In genomic region chr6:124854338-124854922, GRCh38 we compare ENCODE assay signal across 8 cellular contexts.
DNase-seq lines count a peak whose midpoint lies in the region; ATAC-seq and TF ChIP-seq lines count a peak whose summit lies in the region.

No MANE protein-coding gene starts in this region.

- H3K9ac ChIP-seq in OCI-LY1 (ENCODE audit: low read length), result no peak overlapping the region

- no peak for TF ChIP-seq EP300 in esophagus muscularis mucosa (IDR thresholded peaks at IDR 0.05)

- no peaks in the 10 kb centered on the region for H3F3A ChIP-seq in OCI-LY1 (ENCODE audit: insufficient read depth, low read length)

- H4K20me1 ChIP-seq in OCI-LY1 (ENCODE audit: insufficient read depth, low read length), result no peaks in the 10 kb centered on the region

- ATAC-seq in GM21528 (IDR thresholded peaks at IDR 0.05; ENCODE audit: low FRiP score, unreplicated experiment), result no peak

- H3K4me1 ChIP-seq in OCI-LY1 (ENCODE audit: insufficient read depth, low read length, severe bottlenecking), result no peaks in the 10 kb centered on the region
- no peaks in the 10 kb centered on the region for H3K4me1 ChIP-seq in esophagus muscularis mucosa

- 78% methylated on average over 1 of the region's 1 CpG for WGBS in esophagus muscularis mucosa

- no peaks in the 10 kb centered on the region for H3K9me3 ChIP-seq in OCI-LY1 (ENCODE audit: low read length)
- no peaks in the 10 kb centered on the region for H3K9me3 ChIP-seq in esophagus muscularis mucosa

- in situ Hi-C loops in ACHN (cut with HindIII; ENCODE audit: low pct_ligation_motif_present, low pct_unique_long_range_greater_than_20kb, low sequenced_read_pairs), result loop anchor here (25.0 kb wide), 1 partner anchor 258 kb away; no protein-coding TSS in a partner anchor

- H3K27me3 ChIP-seq in OCI-LY1 (ENCODE audit: insufficient read depth, low read length) (no peaks in the 10 kb centered on the region), esophagus muscularis mucosa (no peaks in the 10 kb centered on the region)

- no peaks in the 10 kb centered on the region for H3K9me2 ChIP-seq in OCI-LY1 (ENCODE audit: low read depth, low read length)

- intact Hi-C loops in esophagus muscularis mucosa (cut with DNase I), result loop anchor here (10.0 kb wide), 1 partner anchor 1050 kb away; the partner anchor contains the start of gene NKAIN2

- no peak for TF ChIP-seq POLR2A in esophagus muscularis mucosa (IDR thresholded peaks at IDR 0.05; ENCODE audit: low read depth)

- no peak overlapping the region for H3K4me2 ChIP-seq in OCI-LY1 (ENCODE audit: low read length)

- TF ChIP-seq CTCF in OCI-LY1 (IDR thresholded peaks at IDR 0.05; ENCODE audit: low read length) (0 out of 2 replicates have a peak, but pooled peaks have one; percentile 19), esophagus muscularis mucosa (IDR thresholded peaks at IDR 0.05) (peak in 2 of 3 experiments; percentile 22 to 27)

- DNase-seq in ACHN, result peak; percentile 17
- peak; percentile 33 for DNase-seq in ELR (ENCODE audit: low read depth)
- no peak for DNase-seq in esophagus muscularis mucosa (ENCODE audit: extremely low spot score)
- no peak for DNase-seq in effector CD4-positive, alpha-beta T cell
- DNase-seq in NCI-H187 (lab: John Stamatoyannopoulos, UW), result no peak
- DNase-seq in stimulated activated CD4-positive, alpha-beta T cell treated with anti-CD3 and anti-CD28 coated beads, Interleukin-2, amount 100 ng/mL, for 48 hours, result no peak

- H2AFZ ChIP-seq in OCI-LY1 (ENCODE audit: low read length), result no peak overlapping the region

- H3K27ac ChIP-seq in OCI-LY1 (ENCODE audit: low read depth, low read length, poor library complexity, severe bottlenecking) (no peak overlapping the region), esophagus muscularis mucosa (replicated peaks in 1 of 4) (no peak overlapping the region)

- H3K4me3 ChIP-seq in OCI-LY1 (ENCODE audit: low read depth, low read length, poor library complexity, severe bottlenecking) (no peak overlapping the region), esophagus muscularis mucosa (no peak overlapping the region)

- no peaks in the 10 kb centered on the region for H3K36me3 ChIP-seq in OCI-LY1 (ENCODE audit: insufficient read depth, low read length)
- H3K36me3 ChIP-seq in esophagus muscularis mucosa, result no peaks in the 10 kb centered on the region

- no peaks in the 10 kb centered on the region for H3K79me2 ChIP-seq in OCI-LY1 (ENCODE audit: insufficient read depth, low read length)

Comparison
In these comparisons a context has a peak if more than half of its experiments do, and no peak if none do; other contexts are left out.
1. DNase-seq: peak in ACHN (single experiment) and ELR (single experiment); none in esophagus muscularis mucosa (single experiment), effector CD4-positive, alpha-beta T cell (single experiment), NCI-H187 (0 of 2) and stimulated activated CD4-positive, alpha-beta T cell treated with anti-CD3 and anti-CD28 coated beads, Interleukin-2, amount 100 ng/mL, for 48 hours (0 of 2).